1 cellular context compared by ENCODE assay signal in the genomic region with DNA sequence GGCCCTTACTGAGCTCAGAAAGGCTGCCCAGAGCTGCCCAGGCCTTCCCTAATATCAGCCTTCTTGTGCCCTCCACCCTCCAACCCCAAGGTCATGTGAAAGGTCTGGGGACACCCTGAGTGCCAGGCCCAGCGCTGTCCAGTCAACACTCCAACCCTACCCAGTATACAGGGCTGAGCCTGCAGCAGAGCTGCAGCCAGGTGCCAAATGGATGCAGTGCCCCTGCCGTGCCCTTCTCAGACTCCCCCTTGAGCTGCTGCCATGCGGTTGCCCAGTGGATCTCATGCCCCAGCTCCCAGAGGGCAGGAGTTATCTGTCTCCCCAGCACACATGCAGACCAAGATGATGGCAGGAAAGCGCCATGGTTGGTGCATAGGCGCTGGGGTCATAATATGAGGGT.
TF ChIP-seq lines count a peak whose summit lies in the region.

No MANE protein-coding gene starts in this region.

TF ChIP-seq in K562, 482 proteins besides CTCF, POLR2A, EP300 and RAD21 (continued from another document):
- TF ChIP-seq, protein P1, sequence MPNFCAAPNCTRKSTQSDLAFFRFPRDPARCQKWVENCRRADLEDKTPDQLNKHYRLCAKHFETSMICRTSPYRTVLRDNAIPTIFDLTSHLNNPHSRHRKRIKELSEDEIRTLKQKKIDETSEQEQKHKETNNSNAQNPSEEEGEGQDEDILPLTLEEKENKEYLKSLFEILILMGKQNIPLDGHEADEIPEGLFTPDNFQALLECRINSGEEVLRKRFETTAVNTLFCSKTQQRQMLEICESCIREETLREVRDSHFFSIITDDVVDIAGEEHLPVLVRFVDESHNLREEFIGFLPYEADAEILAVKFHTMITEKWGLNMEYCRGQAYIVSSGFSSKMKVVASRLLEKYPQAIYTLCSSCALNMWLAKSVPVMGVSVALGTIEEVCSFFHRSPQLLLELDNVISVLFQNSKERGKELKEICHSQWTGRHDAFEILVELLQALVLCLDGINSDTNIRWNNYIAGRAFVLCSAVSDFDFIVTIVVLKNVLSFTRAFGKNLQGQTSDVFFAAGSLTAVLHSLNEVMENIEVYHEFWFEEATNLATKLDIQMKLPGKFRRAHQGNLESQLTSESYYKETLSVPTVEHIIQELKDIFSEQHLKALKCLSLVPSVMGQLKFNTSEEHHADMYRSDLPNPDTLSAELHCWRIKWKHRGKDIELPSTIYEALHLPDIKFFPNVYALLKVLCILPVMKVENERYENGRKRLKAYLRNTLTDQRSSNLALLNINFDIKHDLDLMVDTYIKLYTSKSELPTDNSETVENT (CRISPR knock-in tag; IDR thresholded peaks at IDR 0.05) = 0 out of 2 replicates have a peak, but pooled peaks have one; percentile 17
- no peak for TF ChIP-seq NCOR1 (IDR thresholded peaks at IDR 0.05)
- no peak for TF ChIP-seq CHD4 (IDR thresholded peaks at IDR 0.05; ENCODE audit: insufficient read depth, insufficient replicate concordance, low read depth, low read length, poor library complexity, severe bottlenecking)
